Comparison of ENCODE assay signal across 8 cellular contexts in the genomic region with DNA sequence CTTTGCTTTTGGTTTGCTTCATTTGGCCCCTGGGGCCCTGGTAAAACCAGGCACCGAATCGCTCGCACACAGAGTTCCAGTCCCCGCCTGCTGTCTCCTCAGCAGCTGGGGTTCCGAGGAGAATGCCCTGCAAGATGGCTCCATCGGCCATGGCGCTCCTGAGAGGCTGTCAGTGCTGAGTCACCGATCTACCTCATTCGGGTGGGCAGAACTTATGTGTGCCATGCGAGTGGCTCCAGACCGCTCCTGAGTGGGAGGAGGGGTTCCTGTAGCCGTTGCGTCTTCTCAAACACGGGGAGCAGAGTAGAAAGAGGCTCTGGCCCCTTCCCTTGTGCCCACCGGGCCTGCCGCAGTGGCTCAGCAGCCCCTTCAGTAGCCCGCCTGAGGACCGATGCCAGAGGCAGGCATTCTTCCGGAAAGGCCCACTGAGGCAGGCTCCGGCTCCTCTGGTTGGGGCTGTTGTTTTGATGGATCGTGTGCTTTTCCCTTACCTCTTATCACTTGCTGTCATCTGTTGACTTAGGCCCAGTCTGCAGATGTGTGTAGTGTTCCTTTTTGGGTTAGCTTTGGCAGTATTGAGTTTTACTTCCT. TPM values are rescaled to one million over a fixed set of nuclear protein-coding genes. Genes with fewer than 3 reads are reported as not detected.
A peak's percentile ranks its signal among the peaks of the same experiment; 100 is the strongest.
DNase-seq lines count a peak whose midpoint lies in the region; ATAC-seq and TF ChIP-seq lines count a peak whose summit lies in the region.

No MANE protein-coding gene starts in this region.

- H3K36me3 ChIP-seq in iPS-15b (ENCODE audit: control insufficient read depth, insufficient read depth, low read length) (peaks cover 22% of the 10 kb centered on the region), spleen (peaks cover 0 to 44% (median 34%) of the 10 kb centered on the region in 6 donors)

- H3K27me3 ChIP-seq in HL-60 (ENCODE audit: insufficient read depth, poor library complexity, severe bottlenecking) (no peaks in the 10 kb centered on the region), iPS-15b (ENCODE audit: control insufficient read depth, insufficient read depth, low read length) (no peaks in the 10 kb centered on the region), spleen (replicated peaks in 1 of 7) (no peaks in the 10 kb centered on the region)

- ATAC-seq in HG03108 (IDR thresholded peaks at IDR 0.05; ENCODE audit: unreplicated experiment): no peak

- 0 to 7% (median 3%) methylated on average over 8 to 21 of the region's 21 CpGs for WGBS in spleen, 5 donors

- H3K4me3 ChIP-seq in HL-60 (replicated peaks; ENCODE audit: insufficient read depth, low read length): peak overlapping the region; percentile 93
- peak overlapping the region; percentile 79 for H3K4me3 ChIP-seq in iPS-15b (ENCODE audit: low read depth, low read length)
- H3K4me3 ChIP-seq in spleen: peak overlapping the region; percentile 90 to 99 (median 98)

- H3K27ac ChIP-seq in HL-60 (replicated peaks) (peak overlapping the region; percentile 79), spleen (peak overlapping the region; percentile 77 to 97 (median 91))

- intact Hi-C loops in spleen (cut with DNase I; ENCODE audit: low total_unique reads): no loop called here

- H3K9ac ChIP-seq in iPS-15b (ENCODE audit: low read depth, low read length): peak overlapping the region; percentile 85

- H3K4me1 ChIP-seq in iPS-15b (ENCODE audit: control insufficient read depth, insufficient read depth, low read length) (peaks cover 3% of the 10 kb centered on the region), spleen (peaks cover 13 to 52% (median 33%) of the 10 kb centered on the region in 6 donors)

- TF ChIP-seq CTCF in HL-60 (IDR thresholded peaks at IDR 0.05; ENCODE audit: insufficient read depth, low read length) (no peak), spleen (IDR thresholded peaks at IDR 0.05 in 8 of 11, conservative IDR thresholded peaks at IDR 0.05 in 3 of 11) (no peak)

- peak; percentile 58 for DNase-seq in SIG-M5 treated with dmso at 0.1 percent for 504 hours (lab: John Stamatoyannopoulos, UW; ENCODE audit: unreplicated experiment)
- no peak for DNase-seq in SIG-M5 (lab: John Stamatoyannopoulos, UW)
- DNase-seq in HL-60 (ENCODE audit: low read depth in 1 of 2, low spot score in 1 of 2): peak; percentile 57 to 71
- DNase-seq in T-helper 1 cell: peak in 4 of 5 donors; percentile 38 to 63 (median 55)
- peak; percentile 66 for DNase-seq in amniotic stem cell (lab: John Stamatoyannopoulos, UW)
- peak; percentile 87 for DNase-seq in spleen

- no peak for TF ChIP-seq POLR2A in spleen (IDR thresholded peaks at IDR 0.05)

- H3K9me3 ChIP-seq in iPS-15b (ENCODE audit: control insufficient read depth, insufficient read depth, low read length) (no peaks in the 10 kb centered on the region), spleen (no peaks in the 10 kb centered on the region)

RNA-seq across cellular contexts. Expression of a gene that starts 0.9 kb away (rescaled TPM):
- 10 to 100 TPM; 39.9 to 55.4 (median 47.6) TPM for total RNA-seq in spleen
- polyA plus RNA-seq in spleen: 10 to 100 TPM; 16.3 to 30.0 (median 27.8) TPM

RNA-seq across cellular contexts. Expression of a gene that starts 6.2 kb away (rescaled TPM):
- total RNA-seq in spleen: 10 to 100 TPM; 22.7 to 30.0 (median 29.8) TPM
- polyA plus RNA-seq in spleen: 10 to 100 TPM in 2 of 3 donors, 1 to 10 TPM in 1; 9.2 to 19.3 (median 12.9) TPM

RNA-seq across cellular contexts. Expression of a gene that starts 15.3 kb away (rescaled TPM):
- 10 to 100 TPM; 12.0 to 40.2 (median 18.1) TPM for total RNA-seq in spleen
- 10 to 100 TPM in 2 of 3 donors, 1 to 10 TPM in 1; 8.8 to 16.2 (median 15.1) TPM for polyA plus RNA-seq in spleen

RNA-seq across cellular contexts. Expression of a gene that starts 22.9 kb away (rescaled TPM):
- total RNA-seq in spleen: not detected
- polyA plus RNA-seq in spleen: under 1 TPM in 1 of 3 donors, not detected in 2; 0.24 TPM

RNA-seq across cellular contexts. Expression of a gene that starts 46.2 kb away (rescaled TPM):
- not detected for total RNA-seq in spleen
- not detected for polyA plus RNA-seq in spleen
